8 cellular contexts compared by ENCODE assay signal in genomic region chr4:108683479-108683878, GRCh38. TPM values are rescaled to one million over a fixed set of nuclear protein-coding genes. Genes with fewer than 3 reads are reported as not detected.
A peak's percentile ranks its signal among the peaks of the same experiment; 100 is the strongest.
DNase-seq lines count a peak whose midpoint lies in the region; ATAC-seq and TF ChIP-seq lines count a peak whose summit lies in the region.

No MANE protein-coding gene starts in this region.

- H3K27me3 ChIP-seq in neural progenitor cell: no peaks in the 10 kb centered on the region

- no peaks in the 10 kb centered on the region for H3K9me3 Mint-ChIP-seq in chondrocyte (ENCODE audit: low read depth)
- no peaks in the 10 kb centered on the region for H3K9me3 Mint-ChIP-seq in neural progenitor cell

- H3K36me3 Mint-ChIP-seq in chondrocyte (ENCODE audit: low read depth) (peaks cover 9% of the 10 kb centered on the region), neural progenitor cell (peaks cover 2% of the 10 kb centered on the region)

- peaks cover 3% of the 10 kb centered on the region for H3K4me1 Mint-ChIP-seq in chondrocyte (ENCODE audit: low read depth)
- H3K4me1 Mint-ChIP-seq in neural progenitor cell: no peaks in the 10 kb centered on the region

- TF ChIP-seq CTCF in chondrocyte (IDR thresholded peaks at IDR 0.05): peak; percentile 79
- peak; percentile 53 for TF ChIP-seq CTCF in neural progenitor cell (IDR thresholded peaks at IDR 0.05)
- no peak for TF ChIP-seq CTCF in coronary artery (IDR thresholded peaks at IDR 0.05)

- no peak for ATAC-seq in GM21786 (IDR thresholded peaks at IDR 0.05; ENCODE audit: unreplicated experiment)
- ATAC-seq in HG02885 (IDR thresholded peaks at IDR 0.05; ENCODE audit: poor library complexity, unreplicated experiment): no peak

- no peaks in the 10 kb centered on the region for H3K79me2 ChIP-seq in neural progenitor cell (ENCODE audit: low read depth)

- H3K9ac ChIP-seq in neural progenitor cell: no peak overlapping the region

- no peaks in the 10 kb centered on the region for H3K36me3 ChIP-seq in neural progenitor cell

- H3K27ac Mint-ChIP-seq in chondrocyte (ENCODE audit: unreplicated experiment) (no peak overlapping the region), neural progenitor cell (no peak overlapping the region)

- H3K4me1 ChIP-seq in neural progenitor cell: no peaks in the 10 kb centered on the region

- no peaks in the 10 kb centered on the region for H3F3A ChIP-seq in neural progenitor cell (ENCODE audit: low read depth)

- no peak overlapping the region for H3K27ac ChIP-seq in neural progenitor cell
- H3K27ac ChIP-seq in coronary artery: no peak overlapping the region

- H3K27me3 Mint-ChIP-seq in chondrocyte (ENCODE audit: low read depth) (no peaks in the 10 kb centered on the region), neural progenitor cell (ENCODE audit: insufficient read depth, low read depth) (peaks cover 2% of the 10 kb centered on the region)

- H4K20me1 ChIP-seq in neural progenitor cell (ENCODE audit: low read depth): no peaks in the 10 kb centered on the region

- no peak overlapping the region for H3K4me3 ChIP-seq in neural progenitor cell
- no peak overlapping the region for H3K4me3 ChIP-seq in coronary artery

- no peak overlapping the region for H2AFZ ChIP-seq in neural progenitor cell (replicated peaks)

- H3K4me2 ChIP-seq in neural progenitor cell: no peak overlapping the region

- H3K9me3 ChIP-seq in neural progenitor cell (ENCODE audit: low read depth): no peaks in the 10 kb centered on the region

- H3K4me3 Mint-ChIP-seq in chondrocyte (ENCODE audit: unreplicated experiment) (no peak overlapping the region), neural progenitor cell (no peak overlapping the region)

- DNase-seq in GM03348 (ENCODE audit: low spot score) (peak; percentile 14), LHCN-M2 (ENCODE audit: low read depth) (peak; percentile 51), chondrocyte (ENCODE audit: low spot score) (no peak), neural progenitor cell (ENCODE audit: low spot score) (peak; percentile 40), coronary artery (ENCODE audit: low spot score) (no peak), D341Med (ENCODE audit: low spot score) (no peak)

RNA-seq across cellular contexts. Expression of gene OSTC, which starts 33.1 kb away (rescaled TPM):
- total RNA-seq in LHCN-M2 (2014; rRNA removed): 179 and 240 TPM in 2 replicates
- 180 TPM for polyA plus RNA-seq in LHCN-M2 (2012)
- 272 to 365 TPM (median 279 TPM) in 3 replicates for total RNA-seq in chondrocyte
- total RNA-seq in neural progenitor cell (ENCODE audit: low replicate concordance): 213 and 290 TPM in 2 replicates

Comparison
In these comparisons a context has a peak if more than half of its experiments do, and no peak if none do; other contexts are left out.
1. DNase-seq: peak in GM03348 (single experiment), LHCN-M2 (single experiment) and neural progenitor cell (single experiment); none in chondrocyte (single experiment), coronary artery (single experiment) and D341Med (single experiment).